ENCODE assay signal across 1 cellular context in genomic region chr5:117633093-117633492, GRCh38.
TF ChIP-seq lines count a peak whose summit lies in the region.

No MANE protein-coding gene starts in this region.

TF ChIP-seq in GM23338, 12 proteins besides CTCF, POLR2A, EP300 and RAD21:
- no peak for TF ChIP-seq ZNF462 (CRISPR knock-in tag; IDR thresholded peaks at IDR 0.05)
- no peak for TF ChIP-seq EZH2phosphoT487 (IDR thresholded peaks at IDR 0.05; ENCODE audit: unreplicated experiment)
- TF ChIP-seq ETS1 (IDR thresholded peaks at IDR 0.05), result no peak
- no peak for TF ChIP-seq ZNF331 (CRISPR knock-in tag; IDR thresholded peaks at IDR 0.05; ENCODE audit: low read depth)
- no peak for TF ChIP-seq POLR2AphosphoS5 (IDR thresholded peaks at IDR 0.05; ENCODE audit: low read depth)
- no peak for TF ChIP-seq NANOG (IDR thresholded peaks at IDR 0.05; ENCODE audit: borderline replicate concordance)
- no peak for TF ChIP-seq STAT1 (IDR thresholded peaks at IDR 0.05; ENCODE audit: unreplicated experiment)
- no peak for TF ChIP-seq JUNB (IDR thresholded peaks at IDR 0.05; ENCODE audit: unreplicated experiment)
- no peak for TF ChIP-seq REST (IDR thresholded peaks at IDR 0.05; ENCODE audit: unreplicated experiment)
- no peak for TF ChIP-seq CREB1 (CRISPR knock-in tag; IDR thresholded peaks at IDR 0.05; ENCODE audit: low read depth)
- TF ChIP-seq EZH2 (IDR thresholded peaks at IDR 0.05; ENCODE audit: low read depth, unreplicated experiment), result no peak
- no peak for TF ChIP-seq ZNF114 (CRISPR knock-in tag; IDR thresholded peaks at IDR 0.05)
